In genomic region chr5:105899726-105900125, GRCh38 we compare ENCODE assay signal across 8 cellular contexts.
"Had no signal": no experiment of that assay in that cellular context is flagged by ENCODE, and none has a peak within 500 bp of the region (broad histone marks: within the 10 kb centered on the region; RNA-seq: fewer than 3 reads in every experiment).

No MANE protein-coding gene starts in this region.

- H3K4me3 Mint-ChIP-seq: GM23338, H9, IgD-negative memory B cell had no signal

- H3K9me3 Mint-ChIP-seq: GM23338, H9 had no signal

- ATAC-seq: GM23338, HepG2 had no signal

- H3K36me3 Mint-ChIP-seq: IgD-negative memory B cell had no signal

- DNase-seq: H9, HCEC 1CT had no signal

- FAIRE-seq: H1, H54, HepG2, HTR-8/SVneo had no signal

- H3K27ac Mint-ChIP-seq: GM23338, IgD-negative memory B cell had no signal

- H2AFZ ChIP-seq: GM23338 had no signal

- H3K4me3 ChIP-seq: GM23338 had no signal

- H3K4me1 Mint-ChIP-seq: IgD-negative memory B cell had no signal

- H3K4me2 ChIP-seq: GM23338 had no signal

- H3K27me3 Mint-ChIP-seq: IgD-negative memory B cell had no signal
